Comparison of ENCODE assay signal across 8 cellular contexts in genomic region chr4:113760852-113761681, GRCh38. TPM values are rescaled to one million over a fixed set of nuclear protein-coding genes. Genes with fewer than 3 reads are reported as not detected.
DNase-seq lines count a peak whose midpoint lies in the region; ATAC-seq and TF ChIP-seq lines count a peak whose summit lies in the region.

No MANE protein-coding gene starts in this region.

- H3K27me3 ChIP-seq in brain microvascular endothelial cell (replicated peaks), result no peaks in the 10 kb centered on the region
- H3K27me3 ChIP-seq in iPS-15b (ENCODE audit: control insufficient read depth, insufficient read depth, low read length), result peaks cover 23% of the 10 kb centered on the region
- H3K27me3 ChIP-seq in gastrocnemius medialis, result no peaks in the 10 kb centered on the region

- H3K4me3 Mint-ChIP-seq in T-helper 2 cell treated with Interferon-gamma antibody and Interleukin-4, amounts not matched to agents 5 μg/mL and 100 μg/mL, for 36 hours, result peak overlapping the region; percentile 97

- H3K4me1 ChIP-seq in ES-I3 (ENCODE audit: insufficient read depth, low read length) (peaks cover 13% of the 10 kb centered on the region), iPS-15b (ENCODE audit: control insufficient read depth, insufficient read depth, low read length) (peaks cover under 1% of the 10 kb centered on the region), gastrocnemius medialis (peaks cover 32 to 36% of the 10 kb centered on the region in 2 donors)

- TF ChIP-seq POLR2A in gastrocnemius medialis (IDR thresholded peaks at IDR 0.05), result peak in 1 of 2 donors; percentile 77

- H3K27ac ChIP-seq in brain microvascular endothelial cell (peak overlapping the region; percentile 94), gastrocnemius medialis (peak overlapping the region; percentile 93 to 99 (median 98))

- peak overlapping the region; percentile 77 for H3K4me3 ChIP-seq in Jurkat, Clone E6-1 (ENCODE audit: low read length)
- H3K4me3 ChIP-seq in brain microvascular endothelial cell (ENCODE audit: low read depth, low read length) (peak overlapping the region; percentile 89), iPS-15b (ENCODE audit: low read depth, low read length) (peak overlapping the region; percentile 75), gastrocnemius medialis (peak overlapping the region; percentile 76 to 90 (median 86))

- no peak for DNase-seq in Jurkat, Clone E6-1 (ENCODE audit: low read depth, low spot score)
- peak; percentile 34 for DNase-seq in T-helper 2 cell treated with Interferon-gamma antibody and Interleukin-4, amounts not matched to agents 5 μg/mL and 100 μg/mL, for 36 hours (ENCODE audit: low spot score)
- peak; percentile 57 for DNase-seq in brain microvascular endothelial cell
- DNase-seq in gastrocnemius medialis, result peak; percentile 70 to 79
- DNase-seq in GDM1 (lab: John Stamatoyannopoulos, UW), result no peak

- H3K9me3 ChIP-seq in ES-I3 (ENCODE audit: control insufficient read depth, insufficient read depth, low read length) (no peaks in the 10 kb centered on the region), iPS-15b (ENCODE audit: control insufficient read depth, insufficient read depth, low read length) (no peaks in the 10 kb centered on the region), gastrocnemius medialis (no peaks in the 10 kb centered on the region)

- H3K9me3 Mint-ChIP-seq in T-helper 2 cell treated with Interferon-gamma antibody and Interleukin-4, amounts not matched to agents 5 μg/mL and 100 μg/mL, for 36 hours, result no peaks in the 10 kb centered on the region

- TF ChIP-seq CTCF in brain microvascular endothelial cell (IDR thresholded peaks at IDR 0.05; ENCODE audit: low read depth, low read length, missing control alignments) (no peak), gastrocnemius medialis (IDR thresholded peaks at IDR 0.05 in 4 of 5, conservative IDR thresholded peaks at IDR 0.05 in 1 of 5) (no peak)

- H3K4me1 Mint-ChIP-seq in T-helper 2 cell treated with Interferon-gamma antibody and Interleukin-4, amounts not matched to agents 5 μg/mL and 100 μg/mL, for 36 hours (ENCODE audit: low read depth), result peaks cover 45% of the 10 kb centered on the region

- H3K36me3 Mint-ChIP-seq in T-helper 2 cell treated with Interferon-gamma antibody and Interleukin-4, amounts not matched to agents 5 μg/mL and 100 μg/mL, for 36 hours (ENCODE audit: low read depth), result peaks cover 24% of the 10 kb centered on the region

- no peaks in the 10 kb centered on the region for H3K27me3 Mint-ChIP-seq in T-helper 2 cell treated with Interferon-gamma antibody and Interleukin-4, amounts not matched to agents 5 μg/mL and 100 μg/mL, for 36 hours (ENCODE audit: low read depth)

- ATAC-seq in GM21526 (IDR thresholded peaks at IDR 0.05; ENCODE audit: low FRiP score, unreplicated experiment) (peak; percentile 26), gastrocnemius medialis (peak; percentile 52 to 61)

- intact Hi-C loops in gastrocnemius medialis (cut with DNase I; ENCODE audit: low total_unique reads), result loop anchor here (1.0 to 5.0 kb wide), 7 partner anchors 54 to 367 kb away; no protein-coding TSS in a partner anchor

- peak overlapping the region; percentile 88 for H3K9ac ChIP-seq in ES-I3 (ENCODE audit: low read depth, low read length)
- no peak overlapping the region for H3K9ac ChIP-seq in iPS-15b (ENCODE audit: low read depth, low read length)

- in situ Hi-C loops in brain microvascular endothelial cell (cut with HindIII; ENCODE audit: low pct_ligation_motif_present, low sequenced_read_pairs) (no loop called here), gastrocnemius medialis (cut with MboI; ENCODE audit: low sequenced_read_pairs in 4 of 4) (loop anchor here in 3 of 4 donors (5.0 to 10.0 kb wide), 3 partner anchors 214 to 366 kb away; no protein-coding TSS in a partner anchor)

- H3K36me3 ChIP-seq in ES-I3 (ENCODE audit: insufficient read depth, low read length) (no peaks in the 10 kb centered on the region), brain microvascular endothelial cell (replicated peaks) (no peaks in the 10 kb centered on the region), iPS-15b (ENCODE audit: control insufficient read depth, insufficient read depth, low read length) (no peaks in the 10 kb centered on the region), gastrocnemius medialis (no peaks in the 10 kb centered on the region)

- peak overlapping the region; percentile 97 for H3K27ac Mint-ChIP-seq in T-helper 2 cell treated with Interferon-gamma antibody and Interleukin-4, amounts not matched to agents 5 μg/mL and 100 μg/mL, for 36 hours

RNA-seq across cellular contexts. Expression of gene CAMK2D, which starts 0.5 kb away (rescaled TPM):
- polyA plus RNA-seq in Jurkat, Clone E6-1 (2012; ENCODE audit: insufficient read depth, insufficient read length), result 6.5 TPM
- total RNA-seq in gastrocnemius medialis, result 100 to 1,000 TPM in 3 of 4 donors, 10 to 100 TPM in 1; 73.2 to 149 (median 119) TPM

Comparison
In these comparisons a context has a peak if more than half of its experiments do, and no peak if none do; other contexts are left out.
1. DNase-seq: peak in T-helper 2 cell treated with Interferon-gamma antibody and Interleukin-4, amounts not matched to agents 5 μg/mL and 100 μg/mL, for 36 hours (single experiment), brain microvascular endothelial cell (single experiment) and gastrocnemius medialis (2 of 2); none in Jurkat, Clone E6-1 (single experiment) and GDM1 (single experiment).
2. Peak in every context shown above with its lines, with median percentiles within 50 percentile points of each other: H3K4me3 ChIP-seq.